17 cellular contexts compared by ENCODE assay signal in the genomic region with DNA sequence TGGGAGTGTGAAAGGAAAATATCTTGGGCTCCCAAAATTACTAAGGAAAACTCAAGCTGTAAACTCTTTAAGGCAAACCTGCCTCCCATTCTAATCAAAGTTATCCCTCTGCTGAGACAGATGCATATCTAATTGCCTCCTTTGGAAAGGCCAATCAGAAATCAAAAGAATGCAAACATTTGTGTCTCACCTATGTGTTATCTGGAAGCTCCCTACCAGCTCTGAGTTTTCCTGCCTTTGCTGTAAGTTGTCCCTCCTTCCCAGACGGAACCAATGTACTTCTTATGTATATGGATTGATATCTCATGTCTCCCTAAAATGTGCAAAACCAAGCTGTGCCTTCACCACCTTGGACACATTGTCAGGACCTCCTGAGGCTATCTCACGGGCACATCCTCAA.
A peak's percentile ranks its signal among the peaks of the same experiment; 100 is the strongest.
DNase-seq lines count a peak whose midpoint lies in the region; ATAC-seq, FAIRE-seq and TF ChIP-seq lines count a peak whose summit lies in the region.
"Had no signal": no experiment of that assay in that cellular context is flagged by ENCODE, and none has a peak within 500 bp of the region (broad histone marks: within the 10 kb centered on the region; RNA-seq: fewer than 3 reads in every experiment).

No MANE protein-coding gene starts in this region.

- H3K18ac ChIP-seq in mesendoderm (ENCODE audit: low read length) = peak overlapping the region; percentile 64

- no peak overlapping the region for H3K9ac ChIP-seq in mesendoderm (ENCODE audit: low read length)
- H3K9ac ChIP-seq: BLaER1 treated with 17β-estradiol and CSF1 and Interleukin-3, amounts not matched to agents 10 nM and 100 nM had no signal

- no peaks in the 10 kb centered on the region for H3K27me3 ChIP-seq in mesendoderm (ENCODE audit: insufficient read depth, low read length, poor library complexity)
- H3K27me3 ChIP-seq: BLaER1 treated with 17β-estradiol and CSF1 and Interleukin-3, amounts not matched to agents 10 nM and 100 nM had no signal

- no peak for DNase-seq in GM12892 (ENCODE audit: insufficient read length)
- DNase-seq in epithelial cell of prostate (ENCODE audit: low read depth, low spot score) = no peak
- DNase-seq in mesendoderm = peak; percentile 70
- no peak for DNase-seq in 8988T
- DNase-seq: Calu3; CD4-positive, CD25-positive, alpha-beta regulatory T cell; DMS 273 treated with DMSO at 0.1 percent for 48 hours; HCEC 1CT; HFFc6 had no signal

- no peak overlapping the region for H3K23ac ChIP-seq in mesendoderm (ENCODE audit: low read length)

- H3K4me3 ChIP-seq in mesendoderm (ENCODE audit: low read length) = no peak overlapping the region
- H3K4me3 ChIP-seq: BLaER1 treated with 17β-estradiol and CSF1 and Interleukin-3, amounts not matched to agents 10 nM and 100 nM had no signal

- FAIRE-seq in GM12892 (lab: Jason Lieb, UNC) = peak; percentile 67
- FAIRE-seq: GM18507, H1, HepG2, HTR-8/SVneo had no signal

- WGBS in mesendoderm (ENCODE audit: extremely low coverage, insufficient coverage, low lambda C conversion rate) = no CpG with 5 or more reads among the region's 2 CpGs

- H3K4ac ChIP-seq in mesendoderm (ENCODE audit: low read depth, low read length) = no peak overlapping the region

- H2BK120ac ChIP-seq in mesendoderm (ENCODE audit: low read depth, low read length) = no peak overlapping the region

- H3K4me2 ChIP-seq in mesendoderm (ENCODE audit: low read length) = no peak overlapping the region
- H3K4me2 ChIP-seq: BLaER1 treated with 17β-estradiol and CSF1 and Interleukin-3, amounts not matched to agents 10 nM and 100 nM had no signal

- no peak overlapping the region for H4K8ac ChIP-seq in mesendoderm (ENCODE audit: low read depth, low read length)

- H3K27ac ChIP-seq in 22Rv1 = peak overlapping the region; percentile 51
- H3K27ac ChIP-seq in epithelial cell of prostate = peak overlapping the region; percentile 93
- no peak overlapping the region for H3K27ac ChIP-seq in mesendoderm (ENCODE audit: low read depth, low read length)
- H3K27ac ChIP-seq: BLaER1 treated with 17β-estradiol and CSF1 and Interleukin-3, amounts not matched to agents 10 nM and 100 nM had no signal

- TF ChIP-seq POLR2A in GM12892 (IDR thresholded peaks at IDR 0.05; ENCODE audit: low read depth, low read length) = no peak

- no peak overlapping the region for H4K5ac ChIP-seq in mesendoderm (ENCODE audit: low read length)

- H2BK5ac ChIP-seq in mesendoderm (ENCODE audit: low read length) = no peak overlapping the region

- no peaks in the 10 kb centered on the region for H3K79me1 ChIP-seq in mesendoderm (ENCODE audit: low read length)

- H2BK15ac ChIP-seq in mesendoderm (replicated peaks; ENCODE audit: low read depth) = no peak overlapping the region

- no peaks in the 10 kb centered on the region for H3K36me3 ChIP-seq in mesendoderm (ENCODE audit: control insufficient read depth, insufficient read depth, low read length)
- H3K36me3 ChIP-seq: BLaER1 treated with 17β-estradiol and CSF1 and Interleukin-3, amounts not matched to agents 10 nM and 100 nM had no signal

- no peak for TF ChIP-seq CTCF in 22Rv1 (IDR thresholded peaks at IDR 0.05)

- H2AK5ac ChIP-seq in mesendoderm (ENCODE audit: low read length) = no peak overlapping the region

- no peak overlapping the region for H3K56ac ChIP-seq in mesendoderm (ENCODE audit: low read length)

- no peaks in the 10 kb centered on the region for H3K79me2 ChIP-seq in mesendoderm (ENCODE audit: control insufficient read depth, insufficient read depth, low read length)

- ATAC-seq in GM21717 (IDR thresholded peaks at IDR 0.05; ENCODE audit: unreplicated experiment) = no peak
- ATAC-seq in GM18858 (IDR thresholded peaks at IDR 0.05; ENCODE audit: unreplicated experiment) = no peak
- ATAC-seq: HepG2 had no signal

- H3K4me1 ChIP-seq in mesendoderm (ENCODE audit: control insufficient read depth, low read depth, low read length) = no peaks in the 10 kb centered on the region
